ENCODE assay signal across 1 cellular context in the genomic region with DNA sequence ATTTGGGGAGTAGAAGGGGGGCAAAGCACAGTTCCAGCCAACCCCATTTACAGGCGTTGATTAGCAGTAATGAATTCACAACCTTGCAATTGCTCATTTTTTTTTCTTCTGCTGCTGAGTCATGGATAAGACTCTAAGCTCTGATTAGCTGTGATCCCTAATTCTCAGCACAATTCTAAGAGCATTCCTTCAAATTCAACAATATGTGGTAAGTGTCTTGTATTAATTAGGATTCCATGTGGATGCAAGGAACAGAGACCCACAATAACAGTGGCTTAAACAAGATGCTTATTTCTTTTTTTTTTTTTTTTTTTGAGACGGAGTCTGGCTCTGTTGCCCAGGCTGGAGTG.
TF ChIP-seq lines count a peak whose summit lies in the region.

No MANE protein-coding gene starts in this region.

TF ChIP-seq in endothelial cell of umbilical vein, 7 proteins besides CTCF, POLR2A, EP300 and RAD21:
- TF ChIP-seq POLR2AphosphoS5 (IDR thresholded peaks at IDR 0.05; ENCODE audit: insufficient read depth, low read depth, low read length) (no peak), GATA2 (IDR thresholded peaks at IDR 0.05; ENCODE audit: insufficient read depth, insufficient read length, low read depth, low read length) (no peak), JUN (IDR thresholded peaks at IDR 0.05; ENCODE audit: borderline replicate concordance, insufficient read depth, insufficient read length, low read depth) (no peak), FOS (IDR thresholded peaks at IDR 0.05; ENCODE audit: borderline replicate concordance, insufficient read depth, low read length) (peak; percentile 37), EZH2 (IDR thresholded peaks at IDR 0.05; ENCODE audit: borderline replicate concordance, low read depth, low read length, severe bottlenecking) (no peak), MYC (IDR thresholded peaks at IDR 0.05; ENCODE audit: low read depth, low read length) (no peak)
- TF ChIP-seq, protein P1, sequence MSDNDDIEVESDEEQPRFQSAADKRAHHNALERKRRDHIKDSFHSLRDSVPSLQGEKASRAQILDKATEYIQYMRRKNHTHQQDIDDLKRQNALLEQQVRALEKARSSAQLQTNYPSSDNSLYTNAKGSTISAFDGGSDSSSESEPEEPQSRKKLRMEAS (IDR thresholded peaks at IDR 0.05; ENCODE audit: insufficient read depth, insufficient read length) = no peak
